ENCODE assay signal across 19 cellular contexts in the genomic region with DNA sequence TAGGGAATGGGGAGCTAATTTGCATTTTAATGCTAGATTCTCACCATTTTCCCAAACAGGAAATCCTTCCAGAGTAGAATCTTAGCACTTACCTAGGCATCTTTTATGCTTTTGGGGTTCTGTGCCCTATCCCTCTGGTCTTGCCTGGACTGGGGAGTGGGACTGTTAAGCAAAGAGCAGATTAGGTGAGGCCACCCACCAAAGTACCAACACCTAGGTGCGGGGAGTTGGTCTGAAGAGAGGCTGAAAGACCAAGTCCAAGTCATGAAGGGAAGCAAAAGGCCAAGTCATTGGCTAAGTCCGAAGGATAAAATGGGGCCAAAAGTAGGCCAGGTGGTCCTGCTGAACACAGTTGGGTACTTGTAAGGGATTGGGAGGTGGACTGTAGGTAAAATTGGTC.
DNase-seq lines count a peak whose midpoint lies in the region; ATAC-seq and TF ChIP-seq lines count a peak whose summit lies in the region.
"Had no signal": no experiment of that assay in that cellular context is flagged by ENCODE, and none has a peak within 500 bp of the region (broad histone marks: within the 10 kb centered on the region; RNA-seq: fewer than 3 reads in every experiment).

No MANE protein-coding gene starts in this region.

- intact Hi-C loops in activated CD4-positive, alpha-beta T cell treated with anti-CD3 and anti-CD28 coated beads, Interleukin-2, amount 10 ng/mL, durations not matched to agents 24 days and 14 days (cut with micrococcal nuclease), result no loop called here
- intact Hi-C loops in sciatic nerve (cut with DNase I), result no loop called here

- H3K4me3 Mint-ChIP-seq in activated CD4-positive, alpha-beta T cell treated with anti-CD3 and anti-CD28 coated beads, Interleukin-2, amount 10 ng/mL, durations not matched to agents 24 days and 14 days, result no peak overlapping the region
- H3K4me3 Mint-ChIP-seq in GM23338, result no peak overlapping the region
- H3K4me3 Mint-ChIP-seq in endodermal cell, result no peak overlapping the region
- H3K4me3 Mint-ChIP-seq: B cell; CD4-positive, alpha-beta T cell; CD8-positive, alpha-beta T cell had no signal

- peaks cover 22% of the 10 kb centered on the region for H3K27me3 Mint-ChIP-seq in activated CD4-positive, alpha-beta T cell treated with anti-CD3 and anti-CD28 coated beads, Interleukin-2, amount 10 ng/mL, durations not matched to agents 24 days and 14 days
- H3K27me3 Mint-ChIP-seq in GM23338 (ENCODE audit: insufficient read depth, low read depth, poor library complexity) (peaks cover 2% of the 10 kb centered on the region), endodermal cell (ENCODE audit: insufficient read depth) (no peaks in the 10 kb centered on the region)

- H3F3A ChIP-seq in GM23338 (replicated peaks; ENCODE audit: low read depth) (no peaks in the 10 kb centered on the region), neural cell (ENCODE audit: insufficient read depth, low read length, poor library complexity, severe bottlenecking) (no peaks in the 10 kb centered on the region)

- H3K27ac ChIP-seq in GM23338 (ENCODE audit: low read depth) (no peak overlapping the region), endodermal cell (ENCODE audit: low read depth, low read length) (no peak overlapping the region), neural cell (ENCODE audit: low read length) (peak overlapping the region; percentile 26)
- H3K27ac ChIP-seq: 22Rv1; A549; BLaER1 treated with 17β-estradiol and CSF1 and Interleukin-3, amounts not matched to agents 10 nM and 100 nM; C4-2B had no signal

- H3K36me3 Mint-ChIP-seq in activated CD4-positive, alpha-beta T cell treated with anti-CD3 and anti-CD28 coated beads, Interleukin-2, amount 10 ng/mL, durations not matched to agents 24 days and 14 days (ENCODE audit: low read depth), result no peaks in the 10 kb centered on the region
- H3K36me3 Mint-ChIP-seq in GM23338 (ENCODE audit: low read depth) (no peaks in the 10 kb centered on the region), endodermal cell (ENCODE audit: low read depth) (no peaks in the 10 kb centered on the region)
- H3K36me3 Mint-ChIP-seq: CD8-positive, alpha-beta T cell had no signal

- H3K36me3 ChIP-seq in GM23338 (ENCODE audit: insufficient read depth) (no peaks in the 10 kb centered on the region), endodermal cell (ENCODE audit: control insufficient read depth, insufficient read depth, low read length) (peaks cover 3% of the 10 kb centered on the region), neural cell (ENCODE audit: insufficient read depth, low read length) (no peaks in the 10 kb centered on the region)
- H3K36me3 ChIP-seq: BLaER1 treated with 17β-estradiol and CSF1 and Interleukin-3, amounts not matched to agents 10 nM and 100 nM had no signal

- WGBS in endodermal cell (ENCODE audit: insufficient coverage in 1 of 2, insufficient read length in 1 of 2), 2 experiments, result 93% methylated on average over 2 of the region's 2 CpGs; no CpG with 5 or more reads in 1 of the 2 experiments

- H3K79me2 ChIP-seq in GM23338 (replicated peaks; ENCODE audit: insufficient read depth) (no peaks in the 10 kb centered on the region), neural cell (replicated peaks; ENCODE audit: insufficient read depth, low read length) (no peaks in the 10 kb centered on the region)

- H3K4me3 ChIP-seq in GM23338 (no peak overlapping the region), endodermal cell (ENCODE audit: low read length) (no peak overlapping the region), neural cell (ENCODE audit: low read length) (peak overlapping the region; percentile 19)
- H3K4me3 ChIP-seq: A549; BLaER1 treated with 17β-estradiol and CSF1 and Interleukin-3, amounts not matched to agents 10 nM and 100 nM had no signal

- no peak for TF ChIP-seq EP300 in neural cell (conservative IDR thresholded peaks at IDR 0.05; ENCODE audit: poor library complexity, severe bottlenecking)

- ATAC-seq in GM23338 (no peak), sciatic nerve (no peak), HG03175 (IDR thresholded peaks at IDR 0.05; ENCODE audit: unreplicated experiment) (no peak)
- ATAC-seq: CD8-positive, alpha-beta T cell had no signal

- H3K27ac Mint-ChIP-seq in activated CD4-positive, alpha-beta T cell treated with anti-CD3 and anti-CD28 coated beads, Interleukin-2, amount 10 ng/mL, durations not matched to agents 24 days and 14 days, result no peak overlapping the region
- H3K27ac Mint-ChIP-seq in GM23338, result no peak overlapping the region
- no peak overlapping the region for H3K27ac Mint-ChIP-seq in endodermal cell
- H3K27ac Mint-ChIP-seq: B cell; CD4-positive, alpha-beta T cell; CD8-positive, alpha-beta T cell had no signal

- H3K9me3 ChIP-seq in endodermal cell (ENCODE audit: control insufficient read depth, low read length) (no peaks in the 10 kb centered on the region), neural cell (ENCODE audit: low read length) (no peaks in the 10 kb centered on the region)
- H3K9me3 ChIP-seq: A549, Caco-2 had no signal

- H2AFZ ChIP-seq in GM23338 (peak overlapping the region; percentile 67; the same call in 1 of the 2 replicates), neural cell (ENCODE audit: low read depth, low read length) (no peak overlapping the region)

- H3K9ac ChIP-seq in endodermal cell (ENCODE audit: extremely low read depth, low read length, poor library complexity, severe bottlenecking) (no peak overlapping the region), neural cell (ENCODE audit: low read length) (no peak overlapping the region)
- H3K9ac ChIP-seq: BLaER1 treated with 17β-estradiol and CSF1 and Interleukin-3, amounts not matched to agents 10 nM and 100 nM had no signal

- TF ChIP-seq CTCF in GM23338 (conservative IDR thresholded peaks at IDR 0.05; ENCODE audit: low read depth in 2 of 2), result no peak
- no peak for TF ChIP-seq CTCF in endodermal cell (conservative IDR thresholded peaks at IDR 0.05)
- TF ChIP-seq CTCF in neural cell (IDR thresholded peaks at IDR 0.05; ENCODE audit: poor library complexity, severe bottlenecking), result no peak

- H3K9me2 ChIP-seq in GM23338 (ENCODE audit: insufficient read depth), result no peaks in the 10 kb centered on the region
- H3K9me2 ChIP-seq in neural cell (ENCODE audit: insufficient read depth, low read length), result no peaks in the 10 kb centered on the region

- peaks cover 18% of the 10 kb centered on the region for H3K4me1 Mint-ChIP-seq in activated CD4-positive, alpha-beta T cell treated with anti-CD3 and anti-CD28 coated beads, Interleukin-2, amount 10 ng/mL, durations not matched to agents 24 days and 14 days
- peaks cover 10% of the 10 kb centered on the region; the same call in 2 of the 3 replicates for H3K4me1 Mint-ChIP-seq in GM23338
- peaks cover 7% of the 10 kb centered on the region for H3K4me1 Mint-ChIP-seq in endodermal cell
- H3K4me1 Mint-ChIP-seq: B cell had no signal

- H3K4me1 ChIP-seq in GM23338 (ENCODE audit: insufficient read depth), result no peaks in the 10 kb centered on the region; the same call in 1 of the 2 replicates
- H3K4me1 ChIP-seq in endodermal cell (ENCODE audit: control insufficient read depth, insufficient read depth, low read length), result no peaks in the 10 kb centered on the region
- H3K4me1 ChIP-seq: A549, Caco-2 had no signal

- H3K27me3 ChIP-seq in GM23338 (ENCODE audit: insufficient read depth) (no peaks in the 10 kb centered on the region), endodermal cell (ENCODE audit: control insufficient read depth, insufficient read depth, low read length, poor library complexity, severe bottlenecking) (no peaks in the 10 kb centered on the region), neural cell (ENCODE audit: insufficient read depth, low read depth, low read length) (no peaks in the 10 kb centered on the region)
- H3K27me3 ChIP-seq: BLaER1 treated with 17β-estradiol and CSF1 and Interleukin-3, amounts not matched to agents 10 nM and 100 nM had no signal

- TF ChIP-seq RAD21 in neural cell (conservative IDR thresholded peaks at IDR 0.05), result no peak

- H4K20me1 ChIP-seq in GM23338 (replicated peaks; ENCODE audit: insufficient read depth), result no peaks in the 10 kb centered on the region
- H4K20me1 ChIP-seq in neural cell (ENCODE audit: insufficient read depth), result no peaks in the 10 kb centered on the region
- H4K20me1 ChIP-seq: BLaER1 treated with 17β-estradiol and CSF1 and Interleukin-3, amounts not matched to agents 10 nM and 100 nM had no signal

- H3K4me2 ChIP-seq in GM23338 (no peak overlapping the region), neural cell (ENCODE audit: low read length) (no peak overlapping the region)
- H3K4me2 ChIP-seq: A549; BLaER1 treated with 17β-estradiol and CSF1 and Interleukin-3, amounts not matched to agents 10 nM and 100 nM had no signal

- DNase-seq in activated CD4-positive, alpha-beta T cell treated with anti-CD3 and anti-CD28 coated beads, Interleukin-2, amount 10 ng/mL, durations not matched to agents 24 days and 14 days, result peak; percentile 48
- DNase-seq in activated CD4-positive, alpha-beta T cell treated with anti-CD3 and anti-CD28 coated beads, Interleukin-2, amount 50 U/mL, for 48 hours, result no peak
- DNase-seq in GM23338 (ENCODE audit: low spot score), result no peak
- DNase-seq in endodermal cell, result peak; percentile 25
- no peak for DNase-seq in sciatic nerve (ENCODE audit: low spot score)
- DNase-seq: AML-193; Caco-2; Calu3; CD4-positive, alpha-beta T cell; CD8-positive, alpha-beta T cell; DMS79 treated with DMSO at 0.1 percent for 48 hours; GF-D8 had no signal

- H3K9me3 Mint-ChIP-seq in activated CD4-positive, alpha-beta T cell treated with anti-CD3 and anti-CD28 coated beads, Interleukin-2, amount 10 ng/mL, durations not matched to agents 24 days and 14 days, result no peaks in the 10 kb centered on the region
- H3K9me3 Mint-ChIP-seq in GM23338 (no peaks in the 10 kb centered on the region), endodermal cell (no peaks in the 10 kb centered on the region)
- H3K9me3 Mint-ChIP-seq: CD4-positive, alpha-beta T cell had no signal

TF ChIP-seq in GM23338, 12 proteins besides CTCF, POLR2A, EP300 and RAD21 (continues in another document):
- no peak for TF ChIP-seq NANOG (IDR thresholded peaks at IDR 0.05; ENCODE audit: borderline replicate concordance)
- no peak for TF ChIP-seq ZNF114 (CRISPR knock-in tag; IDR thresholded peaks at IDR 0.05)
- no peak for TF ChIP-seq ZNF331 (CRISPR knock-in tag; IDR thresholded peaks at IDR 0.05; ENCODE audit: low read depth)
- TF ChIP-seq CREB1 (CRISPR knock-in tag; IDR thresholded peaks at IDR 0.05; ENCODE audit: low read depth), result no peak

TF ChIP-seq in neural cell, 6 proteins besides CTCF, POLR2A, EP300 and RAD21:
- TF ChIP-seq SMC3 (conservative IDR thresholded peaks at IDR 0.05; ENCODE audit: poor library complexity) (no peak), EZH2 (IDR thresholded peaks at IDR 0.05; ENCODE audit: borderline replicate concordance, insufficient read depth, low read length, poor library complexity, severe bottlenecking) (no peak)

Comparison
In these comparisons a context has a peak if more than half of its experiments do, and no peak if none do; other contexts are left out.
1. DNase-seq: peak in activated CD4-positive, alpha-beta T cell treated with anti-CD3 and anti-CD28 coated beads, Interleukin-2, amount 10 ng/mL, durations not matched to agents 24 days and 14 days (single experiment) and endodermal cell (single experiment); none in activated CD4-positive, alpha-beta T cell treated with anti-CD3 and anti-CD28 coated beads, Interleukin-2, amount 50 U/mL, for 48 hours (0 of 2), GM23338 (single experiment) and sciatic nerve (single experiment).